In genomic region chr6:112620832-112621569, GRCh38 we compare ENCODE assay signal across 12 cellular contexts.
A peak's percentile ranks its signal among the peaks of the same experiment; 100 is the strongest.
DNase-seq lines count a peak whose midpoint lies in the region; ATAC-seq and TF ChIP-seq lines count a peak whose summit lies in the region.
"Had no signal": no experiment of that assay in that cellular context is flagged by ENCODE, and none has a peak within 500 bp of the region (broad histone marks: within the 10 kb centered on the region; RNA-seq: fewer than 3 reads in every experiment).

No MANE protein-coding gene starts in this region.

- no peaks in the 10 kb centered on the region for H4K20me1 ChIP-seq in mammary epithelial cell (ENCODE audit: insufficient read depth, low read length)
- no peaks in the 10 kb centered on the region for H4K20me1 ChIP-seq in smooth muscle cell (ENCODE audit: low read depth)

- H3K4me2 ChIP-seq in mammary epithelial cell (ENCODE audit: insufficient read depth, low read depth, low read length) (no peak overlapping the region), smooth muscle cell (peak overlapping the region; percentile 67)
- H3K4me2 ChIP-seq: KMS-11 had no signal

- H3K4me1 ChIP-seq in mammary epithelial cell (ENCODE audit: insufficient read depth, low read length) = no peaks in the 10 kb centered on the region
- peaks cover 5% of the 10 kb centered on the region for H3K4me1 ChIP-seq in smooth muscle cell (ENCODE audit: low read depth)
- no peaks in the 10 kb centered on the region for H3K4me1 ChIP-seq in ascending aorta

- CTCF ChIA-PET in mammary epithelial cell (lab: Charles Lee; ENCODE audit: low non-redundant PET) = no interaction called here

- H2AFZ ChIP-seq in mammary epithelial cell (ENCODE audit: low read depth, low read length) (no peak overlapping the region), smooth muscle cell (ENCODE audit: low read depth) (peak overlapping the region; percentile 67)

- intact Hi-C loops in mammary epithelial cell (cut with micrococcal nuclease) = no loop called here
- intact Hi-C loops in ascending aorta (cut with DNase I) = no loop called here

- no peak for TF ChIP-seq CTCF in mammary epithelial cell (conservative IDR thresholded peaks at IDR 0.05 in 1 of 2, IDR thresholded peaks at IDR 0.05 in 1 of 2; ENCODE audit: extremely low read depth in 1 of 2, insufficient read depth in 1 of 2, low read depth in 1 of 2, low read length in 2 of 2)
- no peak for TF ChIP-seq CTCF in smooth muscle cell (IDR thresholded peaks at IDR 0.05; ENCODE audit: borderline replicate concordance, insufficient read depth, poor library complexity, severe bottlenecking)
- TF ChIP-seq CTCF in ascending aorta (IDR thresholded peaks at IDR 0.05) = no peak

- ATAC-seq in HG03558 (IDR thresholded peaks at IDR 0.05; ENCODE audit: extremely low read depth, unreplicated experiment) (peak; percentile 33), GM21825 (IDR thresholded peaks at IDR 0.05; ENCODE audit: unreplicated experiment) (no peak)
- ATAC-seq: naive thymus-derived CD4-positive, alpha-beta T cell had no signal

- no peaks in the 10 kb centered on the region for H3F3A ChIP-seq in smooth muscle cell (ENCODE audit: low read depth)

- in situ Hi-C loops in mammary epithelial cell (cut with MboI; ENCODE audit: low sequenced_read_pairs in 2 of 2) = no loop called here

- H3K79me2 ChIP-seq in mammary epithelial cell (ENCODE audit: insufficient read depth, low read length) (no peaks in the 10 kb centered on the region), smooth muscle cell (ENCODE audit: low read depth) (no peaks in the 10 kb centered on the region)

- H3K27ac ChIP-seq in mammary epithelial cell (ENCODE audit: insufficient read depth, low read depth, low read length) (no peak overlapping the region), smooth muscle cell (ENCODE audit: low read depth) (no peak overlapping the region), ascending aorta (no peak overlapping the region)
- H3K27ac ChIP-seq: KMS-11 had no signal

- no peaks in the 10 kb centered on the region for H3K9me3 ChIP-seq in mammary epithelial cell (replicated peaks; ENCODE audit: insufficient read depth, low read length)
- H3K9me3 ChIP-seq in smooth muscle cell (replicated peaks; ENCODE audit: low read depth) = no peaks in the 10 kb centered on the region
- no peaks in the 10 kb centered on the region for H3K9me3 ChIP-seq in ascending aorta

- no peak overlapping the region for H3K9ac ChIP-seq in mammary epithelial cell (ENCODE audit: insufficient read depth, low read length)
- no peak overlapping the region for H3K9ac ChIP-seq in smooth muscle cell (ENCODE audit: low read depth)
- H3K9ac ChIP-seq: KMS-11 had no signal

- BruUV-seq in mammary epithelial cell (replicated peaks; lab: Mats Ljungman, UMichigan) = no TSS peak

- no peaks in the 10 kb centered on the region for H3K27me3 ChIP-seq in mammary epithelial cell (ENCODE audit: insufficient read depth, low read length)
- H3K27me3 ChIP-seq in smooth muscle cell (ENCODE audit: low read depth) = no peaks in the 10 kb centered on the region
- no peaks in the 10 kb centered on the region for H3K27me3 ChIP-seq in ascending aorta

- dilution Hi-C loops in mammary epithelial cell (cut with HindIII; ENCODE audit: low sequenced_read_pairs) = no loop called here

- H3K36me3 ChIP-seq in mammary epithelial cell (ENCODE audit: insufficient read depth, low read length) = no peaks in the 10 kb centered on the region
- no peaks in the 10 kb centered on the region for H3K36me3 ChIP-seq in smooth muscle cell (ENCODE audit: low read depth)
- H3K36me3 ChIP-seq in ascending aorta = no peaks in the 10 kb centered on the region

- no peak overlapping the region for H3K4me3 ChIP-seq in mammary epithelial cell (replicated peaks in 1 of 3; ENCODE audit: insufficient read depth in 1 of 3, low read depth in 2 of 3, low read length in 3 of 3)
- H3K4me3 ChIP-seq in smooth muscle cell = no peak overlapping the region
- no peak overlapping the region for H3K4me3 ChIP-seq in ascending aorta

- 63% methylated on average over 3 of the region's 3 CpGs for WGBS in mammary epithelial cell (ENCODE audit: low coverage, missing lambda C conversion rate)
- WGBS in smooth muscle cell (ENCODE audit: low lambda C conversion rate) = 37% methylated on average over 3 of the region's 3 CpGs

- peak; percentile 35 for DNase-seq in DMS53 (lab: John Stamatoyannopoulos, UW)
- DNase-seq in DMS53 treated with DMSO at 0.1 percent for 48 hours (lab: John Stamatoyannopoulos, UW; ENCODE audit: unreplicated experiment) = no peak
- peak; percentile 12 for DNase-seq in mammary epithelial cell
- DNase-seq in smooth muscle cell (lab: John Stamatoyannopoulos, UW; ENCODE audit: unreplicated experiment) = no peak
- DNase-seq in ascending aorta (ENCODE audit: low spot score in 2 of 2) = no peak
- no peak for DNase-seq in MV-4-11 (lab: John Stamatoyannopoulos, UW)
- DNase-seq: naive thymus-derived CD4-positive, alpha-beta T cell; NCI-H774; stimulated activated CD4-positive, alpha-beta T cell treated with anti-CD3 and anti-CD28 coated beads, Interleukin-1b, Interleukin-23, amount 100 ng/mL, for 48 hours had no signal

Comparison
In these comparisons a context has a peak if more than half of its experiments do, and no peak if none do; other contexts are left out.
1. DNase-seq: peak in DMS53 (single experiment) and mammary epithelial cell (single experiment); none in DMS53 treated with DMSO at 0.1 percent for 48 hours (single experiment), smooth muscle cell (single experiment), ascending aorta (0 of 2) and MV-4-11 (single experiment).